In genomic region chr2:200929334-200930249, GRCh38 we compare ENCODE assay signal across 14 cellular contexts. TPM values are rescaled to one million over a fixed set of nuclear protein-coding genes. Genes with fewer than 3 reads are reported as not detected.
DNase-seq lines count a peak whose midpoint lies in the region; ATAC-seq and TF ChIP-seq lines count a peak whose summit lies in the region.
"Had no signal": no experiment of that assay in that cellular context is flagged by ENCODE, and none has a peak within 500 bp of the region (broad histone marks: within the 10 kb centered on the region; RNA-seq: fewer than 3 reads in every experiment).

No MANE protein-coding gene starts in this region.

- CTCF ChIA-PET in T-cell (lab: Charles Lee) = no interaction called here

- H3K9me3 Mint-ChIP-seq in activated naive CD4-positive, alpha-beta T cell treated with anti-CD3 and anti-CD28 coated beads, Interleukin-2, amount 50 U/mL, for 72 hours = no peaks in the 10 kb centered on the region
- H3K9me3 Mint-ChIP-seq in T-cell = no peaks in the 10 kb centered on the region
- H3K9me3 Mint-ChIP-seq in stimulated activated effector memory CD8-positive, alpha-beta T cell treated with anti-CD3 and anti-CD28 coated beads, Interleukin-12 subunit alpha, Interleukin-12 subunit beta, amount 100 ng/mL, for 72 hours = no peaks in the 10 kb centered on the region

- H3K27me3 ChIP-seq in brain microvascular endothelial cell (replicated peaks) = no peaks in the 10 kb centered on the region
- H3K27me3 ChIP-seq: tibial artery had no signal

- TF ChIP-seq CTCF in epithelial cell of esophagus (IDR thresholded peaks at IDR 0.05; ENCODE audit: insufficient read depth, low read depth, low read length, missing control alignments) (no peak), brain microvascular endothelial cell (IDR thresholded peaks at IDR 0.05; ENCODE audit: low read depth, low read length, missing control alignments) (no peak)

- peaks cover 4% of the 10 kb centered on the region for H3K36me3 ChIP-seq in brain microvascular endothelial cell (replicated peaks)

- H3K4me1 Mint-ChIP-seq in T-cell = no peaks in the 10 kb centered on the region
- H3K4me1 Mint-ChIP-seq in stimulated activated effector memory CD8-positive, alpha-beta T cell treated with anti-CD3 and anti-CD28 coated beads, Interleukin-12 subunit alpha, Interleukin-12 subunit beta, amount 100 ng/mL, for 72 hours = peaks cover 14% of the 10 kb centered on the region

- in situ Hi-C loops in brain microvascular endothelial cell (cut with HindIII; ENCODE audit: low pct_ligation_motif_present, low sequenced_read_pairs) = no loop called here

- peak; percentile 89 to 90 for ATAC-seq in activated naive CD4-positive, alpha-beta T cell treated with anti-CD3 and anti-CD28 coated beads, Interleukin-2, amount 50 U/mL, for 72 hours
- ATAC-seq in T-cell (replicated peaks in 1 of 4) = no peak
- ATAC-seq in stimulated activated effector memory CD8-positive, alpha-beta T cell treated with anti-CD3 and anti-CD28 coated beads, Interleukin-12 subunit alpha, Interleukin-12 subunit beta, amount 100 ng/mL, for 72 hours = peak; percentile 94

- H3K36me3 Mint-ChIP-seq in activated naive CD4-positive, alpha-beta T cell treated with anti-CD3 and anti-CD28 coated beads, Interleukin-2, amount 50 U/mL, for 72 hours = peaks cover 0 to 13% of the 10 kb centered on the region in 2 donors
- peaks cover 27% of the 10 kb centered on the region for H3K36me3 Mint-ChIP-seq in T-cell
- peaks cover 100% of the 10 kb centered on the region for H3K36me3 Mint-ChIP-seq in stimulated activated effector memory CD8-positive, alpha-beta T cell treated with anti-CD3 and anti-CD28 coated beads, Interleukin-12 subunit alpha, Interleukin-12 subunit beta, amount 100 ng/mL, for 72 hours

- H3K27me3 Mint-ChIP-seq in T-cell = no peaks in the 10 kb centered on the region

- DNase-seq in activated naive CD4-positive, alpha-beta T cell treated with anti-CD3 and anti-CD28 coated beads, Interleukin-2, amount 50 U/mL, for 72 hours (ENCODE audit: low spot score in 2 of 2) = no peak
- DNase-seq in activated naive CD4-positive, alpha-beta T cell (lab: John Stamatoyannopoulos, UW) = no peak
- DNase-seq in T-cell = no peak
- peak; percentile 57 for DNase-seq in epithelial cell of esophagus (ENCODE audit: low read depth)
- DNase-seq in stimulated activated effector memory CD8-positive, alpha-beta T cell treated with anti-CD3 and anti-CD28 coated beads, Interleukin-12 subunit alpha, Interleukin-12 subunit beta, amount 100 ng/mL, for 72 hours (ENCODE audit: low spot score in 2 of 2) = no peak
- no peak for DNase-seq in NK-92 (lab: John Stamatoyannopoulos, UW; ENCODE audit: unreplicated experiment)
- no peak for DNase-seq in OCI-M1 (lab: John Stamatoyannopoulos, UW)
- DNase-seq in brain microvascular endothelial cell = no peak
- DNase-seq: DMS 273 treated with DMSO at 0.1 percent for 48 hours, mesendoderm, NCI-H1930, posterior cingulate gyrus, SIG-M5, tibial artery had no signal

- H3K27ac ChIP-seq in brain microvascular endothelial cell = no peak overlapping the region
- H3K27ac ChIP-seq: tibial artery had no signal

- H3K4me3 Mint-ChIP-seq in T-cell = no peak overlapping the region
- no peak overlapping the region for H3K4me3 Mint-ChIP-seq in stimulated activated effector memory CD8-positive, alpha-beta T cell treated with anti-CD3 and anti-CD28 coated beads, Interleukin-12 subunit alpha, Interleukin-12 subunit beta, amount 100 ng/mL, for 72 hours

- POLR2A ChIA-PET in T-cell (lab: Charles Lee) = no interaction called here

- H3K4me3 ChIP-seq in epithelial cell of esophagus (ENCODE audit: low read length) = no peak overlapping the region
- H3K4me3 ChIP-seq in brain microvascular endothelial cell (ENCODE audit: low read depth, low read length) = no peak overlapping the region
- H3K4me3 ChIP-seq: tibial artery had no signal

- H3K27ac Mint-ChIP-seq in activated naive CD4-positive, alpha-beta T cell treated with anti-CD3 and anti-CD28 coated beads, Interleukin-2, amount 50 U/mL, for 72 hours = peak overlapping the region; percentile 19 to 77
- H3K27ac Mint-ChIP-seq in T-cell = peak overlapping the region; percentile 50 to 52
- peak overlapping the region; percentile 73 for H3K27ac Mint-ChIP-seq in stimulated activated effector memory CD8-positive, alpha-beta T cell treated with anti-CD3 and anti-CD28 coated beads, Interleukin-12 subunit alpha, Interleukin-12 subunit beta, amount 100 ng/mL, for 72 hours

RNA-seq across cellular contexts. Expression of gene ORC2, which starts 33.9 kb away (rescaled TPM):
- 10 to 100 TPM; 74.6 to 88.0 TPM for total RNA-seq in activated naive CD4-positive, alpha-beta T cell treated with anti-CD3 and anti-CD28 coated beads, Interleukin-2, amount 50 U/mL, for 72 hours
- total RNA-seq in T-cell = 10 to 100 TPM; 29.9 to 52.4 (median 50.6) TPM

RNA-seq across cellular contexts. Expression of gene NIF3L1, which starts 40.4 kb away (rescaled TPM):
- 10 to 100 TPM; 17.2 to 36.7 TPM for total RNA-seq in activated naive CD4-positive, alpha-beta T cell treated with anti-CD3 and anti-CD28 coated beads, Interleukin-2, amount 50 U/mL, for 72 hours
- 10 to 100 TPM; 11.7 to 29.7 (median 25.0) TPM for total RNA-seq in T-cell

RNA-seq across cellular contexts. Expression of gene PPIL3, which starts 40.7 kb away (rescaled TPM):
- total RNA-seq in activated naive CD4-positive, alpha-beta T cell treated with anti-CD3 and anti-CD28 coated beads, Interleukin-2, amount 50 U/mL, for 72 hours = 10 to 100 TPM; 62.8 to 86.4 TPM
- 10 to 100 TPM; 28.0 to 44.2 (median 30.6) TPM for total RNA-seq in T-cell

Comparison
In these comparisons a context has a peak if more than half of its experiments do, and no peak if none do; other contexts are left out.
1. ATAC-seq: peak in activated naive CD4-positive, alpha-beta T cell treated with anti-CD3 and anti-CD28 coated beads, Interleukin-2, amount 50 U/mL, for 72 hours (2 of 2) and stimulated activated effector memory CD8-positive, alpha-beta T cell treated with anti-CD3 and anti-CD28 coated beads, Interleukin-12 subunit alpha, Interleukin-12 subunit beta, amount 100 ng/mL, for 72 hours (single experiment); none in T-cell (0 of 4).
2. Peak in every context shown above with its lines, with median percentiles within 50 percentile points of each other: H3K27ac Mint-ChIP-seq.